14 cellular contexts compared by ENCODE assay signal in the genomic region with DNA sequence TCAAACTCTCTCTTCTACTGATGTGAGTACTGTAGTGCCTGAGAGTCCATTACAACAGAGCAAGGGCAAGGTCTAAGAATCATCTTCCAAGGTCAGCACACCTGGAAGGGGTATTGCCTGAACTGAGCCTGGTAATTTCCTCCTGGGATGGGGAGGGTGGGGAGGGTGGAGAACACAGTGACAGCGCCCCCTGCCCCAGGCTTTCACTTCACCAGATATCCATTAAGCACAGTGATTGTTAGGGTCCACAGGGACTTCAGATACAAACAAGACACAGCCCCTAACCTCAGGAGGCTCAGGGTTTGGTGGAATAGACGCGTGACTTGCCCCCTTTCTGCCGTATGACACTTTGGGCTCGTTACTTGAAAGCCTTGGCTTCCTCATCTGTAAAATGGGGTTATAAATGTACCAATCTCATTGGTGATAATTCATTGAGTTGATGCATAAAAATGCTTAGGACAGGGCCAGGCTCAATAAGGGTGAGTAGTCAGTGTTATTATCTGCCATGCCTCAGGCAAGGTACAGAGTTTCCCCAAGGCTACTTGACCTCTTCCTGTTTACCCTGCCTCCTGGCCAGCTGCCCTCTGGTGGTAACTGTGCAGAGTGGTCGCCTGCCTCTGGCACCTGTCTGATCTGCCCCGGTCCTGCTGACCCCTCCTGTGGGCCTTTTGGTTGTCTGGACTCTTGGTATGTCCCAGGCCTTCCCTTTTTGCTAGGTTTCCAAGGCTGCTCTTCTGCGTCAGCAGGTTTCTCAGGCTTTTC. TPM values are rescaled to one million over a fixed set of nuclear protein-coding genes. Genes with fewer than 3 reads are reported as not detected.
A peak's percentile ranks its signal among the peaks of the same experiment; 100 is the strongest.
DNase-seq lines count a peak whose midpoint lies in the region; TF ChIP-seq lines count a peak whose summit lies in the region.
"Had no signal": no experiment of that assay in that cellular context is flagged by ENCODE, and none has a peak within 500 bp of the region (broad histone marks: within the 10 kb centered on the region; RNA-seq: fewer than 3 reads in every experiment).

No MANE protein-coding gene starts in this region.

- no peaks in the 10 kb centered on the region for H3K27me3 ChIP-seq in endodermal cell (ENCODE audit: control insufficient read depth, insufficient read depth, low read length, poor library complexity, severe bottlenecking)
- H3K27me3 ChIP-seq: foreskin keratinocyte had no signal

- H3K4me3 Mint-ChIP-seq in endodermal cell (no peak overlapping the region), progenitor cell of endocrine pancreas (ENCODE audit: low read depth) (no peak overlapping the region)
- H3K4me3 Mint-ChIP-seq: activated B cell treated with CpG ODN at 0.5 μM for 24 hours; dendritic cell treated with granulocyte-macrophage colony-stimulating factor and Interleukin-4, amounts not matched to agents 40 ng/mL and 50 ng/mL, for 4 days had no signal

- TF ChIP-seq CTCF in OCI-LY7 (conservative IDR thresholded peaks at IDR 0.05; ENCODE audit: low read length) (peak; percentile 38; the same call in 1 of the 2 replicates), endodermal cell (conservative IDR thresholded peaks at IDR 0.05) (peak; percentile 78), progenitor cell of endocrine pancreas (IDR thresholded peaks at IDR 0.05; ENCODE audit: unreplicated experiment) (peak; percentile 23)

- no peak overlapping the region for H2AFZ ChIP-seq in OCI-LY7 (ENCODE audit: low read length)

- H3K79me2 ChIP-seq in OCI-LY7 (ENCODE audit: insufficient read depth, low read depth, low read length) = no peaks in the 10 kb centered on the region

- POLR2A ChIA-PET in OCI-LY7 (lab: Charles Lee) = no interaction called here

- no peak overlapping the region for H3K27ac Mint-ChIP-seq in endodermal cell
- no peak overlapping the region for H3K27ac Mint-ChIP-seq in progenitor cell of endocrine pancreas
- H3K27ac Mint-ChIP-seq: activated B cell treated with CpG ODN at 0.5 μM for 24 hours; dendritic cell treated with granulocyte-macrophage colony-stimulating factor and Interleukin-4, amounts not matched to agents 40 ng/mL and 50 ng/mL, for 4 days had no signal

- no peak overlapping the region for H3K4me3 ChIP-seq in OCI-LY7 (ENCODE audit: low read depth, low read length, poor library complexity, severe bottlenecking)
- H3K4me3 ChIP-seq in endodermal cell (ENCODE audit: low read length) = no peak overlapping the region

- H3K27me3 Mint-ChIP-seq in endodermal cell (ENCODE audit: insufficient read depth) = peaks cover 1% of the 10 kb centered on the region
- peaks cover 4% of the 10 kb centered on the region for H3K27me3 Mint-ChIP-seq in progenitor cell of endocrine pancreas

- intact Hi-C loops in OCI-LY7 (cut with micrococcal nuclease; ENCODE audit: unreplicated experiment) = no loop called here

- H3K9me2 ChIP-seq in OCI-LY7 (ENCODE audit: insufficient read depth, low read length) = no peaks in the 10 kb centered on the region

- WGBS in endodermal cell (ENCODE audit: insufficient coverage in 1 of 2, insufficient read length in 1 of 2), 2 experiments = 76 to 81% methylated on average over 6 to 7 of the region's 8 CpGs

- no peak overlapping the region for H3K27ac ChIP-seq in OCI-LY7 (ENCODE audit: low read depth, low read length, poor library complexity, severe bottlenecking)
- H3K27ac ChIP-seq in endodermal cell (ENCODE audit: low read depth, low read length) = no peak overlapping the region
- H3K27ac ChIP-seq: foreskin keratinocyte had no signal

- DNase-seq in SKM-1 (lab: John Stamatoyannopoulos, UW; ENCODE audit: unreplicated experiment) (peak; percentile 6), SKM-1 treated with dmso at 0.1 percent for 144 hours (lab: John Stamatoyannopoulos, UW; ENCODE audit: unreplicated experiment) (no peak), OCI-LY7 (ENCODE audit: low spot score) (no peak), endodermal cell (peak; percentile 82), progenitor cell of endocrine pancreas (ENCODE audit: low spot score, unreplicated experiment) (no peak), occipital lobe (lab: John Stamatoyannopoulos, UW) (no peak), H4 (ENCODE audit: low spot score) (no peak), NCI-H345 treated with DMSO at 0.1 percent for 48 hours (lab: John Stamatoyannopoulos, UW; ENCODE audit: unreplicated experiment) (no peak)
- DNase-seq: activated B cell treated with CpG ODN at 0.5 μM for 24 hours; foreskin keratinocyte; NCI-H1092; NCI-H524; stimulated activated CD4-positive, alpha-beta T cell treated with anti-CD3 and anti-CD28 coated beads, Interleukin-1b, Interleukin-23, amount 100 ng/mL, for 48 hours had no signal

- no TSS peak for BruUV-seq in OCI-LY7 (replicated peaks; lab: Mats Ljungman, UMichigan)

- H3K9me3 Mint-ChIP-seq in endodermal cell (no peaks in the 10 kb centered on the region), progenitor cell of endocrine pancreas (ENCODE audit: low read depth) (no peaks in the 10 kb centered on the region)
- H3K9me3 Mint-ChIP-seq: activated B cell treated with CpG ODN at 0.5 μM for 24 hours; dendritic cell treated with granulocyte-macrophage colony-stimulating factor and Interleukin-4, amounts not matched to agents 40 ng/mL and 50 ng/mL, for 4 days had no signal

- H3K4me1 ChIP-seq in OCI-LY7 (ENCODE audit: insufficient read depth, low read length, poor library complexity, severe bottlenecking) = peaks cover 14% of the 10 kb centered on the region
- H3K4me1 ChIP-seq in endodermal cell (ENCODE audit: control insufficient read depth, insufficient read depth, low read length) = no peaks in the 10 kb centered on the region
- H3K4me1 ChIP-seq: foreskin keratinocyte had no signal

- H4K20me1 ChIP-seq in OCI-LY7 (ENCODE audit: insufficient read depth, low read length) = no peaks in the 10 kb centered on the region

- H3K36me3 Mint-ChIP-seq in endodermal cell (ENCODE audit: low read depth) (no peaks in the 10 kb centered on the region), progenitor cell of endocrine pancreas (ENCODE audit: insufficient read depth) (no peaks in the 10 kb centered on the region)

- H3K36me3 ChIP-seq in OCI-LY7 (ENCODE audit: insufficient read depth, low read length) (no peaks in the 10 kb centered on the region), endodermal cell (ENCODE audit: control insufficient read depth, insufficient read depth, low read length) (no peaks in the 10 kb centered on the region)

- no peaks in the 10 kb centered on the region for H3K4me1 Mint-ChIP-seq in endodermal cell
- no peaks in the 10 kb centered on the region for H3K4me1 Mint-ChIP-seq in progenitor cell of endocrine pancreas (ENCODE audit: low read depth)
- H3K4me1 Mint-ChIP-seq: activated B cell treated with CpG ODN at 0.5 μM for 24 hours had no signal

- no peak overlapping the region for H3K4me2 ChIP-seq in OCI-LY7 (ENCODE audit: low read length)

- CTCF ChIA-PET in OCI-LY7 (lab: Charles Lee; ENCODE audit: unreplicated experiment) = no interaction called here

- H3K9me3 ChIP-seq in OCI-LY7 (ENCODE audit: low read length) (no peaks in the 10 kb centered on the region), endodermal cell (ENCODE audit: control insufficient read depth, low read length) (no peaks in the 10 kb centered on the region)

- no peak overlapping the region for H3K9ac ChIP-seq in endodermal cell (ENCODE audit: extremely low read depth, low read length, poor library complexity, severe bottlenecking)

RNA-seq across cellular contexts. Expression of a gene that starts 13.1 kb away (rescaled TPM):
- total RNA-seq in OCI-LY7 (2014; rRNA removed; shearing (Covaris generic)) = 78.5 and 90.0 TPM in 2 replicates
- total RNA-seq in OCI-LY7 (2022) (105 and 106 TPM in 2 replicates), endodermal cell (100 to 1,000 TPM; 125 to 163 TPM), progenitor cell of endocrine pancreas (104 and 109 TPM in 2 replicates), occipital lobe (32.4 TPM)
- 124 TPM for polyA plus RNA-seq in endodermal cell (2013, experiment 1 of 2)
- polyA plus RNA-seq in endodermal cell (2013, experiment 2 of 2) = 114 TPM
- 34.7 and 43.8 TPM in 2 replicates for total RNA-seq in H4 (2014; rRNA removed; shearing (Covaris generic))

Comparison
In these comparisons a context has a peak if more than half of its experiments do, and no peak if none do; other contexts are left out.
1. DNase-seq: peak in SKM-1 (single experiment) and endodermal cell (single experiment); none in SKM-1 treated with dmso at 0.1 percent for 144 hours (single experiment), OCI-LY7 (single experiment), progenitor cell of endocrine pancreas (single experiment), occipital lobe (single experiment), H4 (single experiment) and NCI-H345 treated with DMSO at 0.1 percent for 48 hours (single experiment).
2. CTCF ChIP-seq: peak in every context shown above with its lines; median percentile 78 in endodermal cell; 38 in OCI-LY7; 23 in progenitor cell of endocrine pancreas.